Comparison of ENCODE assay signal across 24 cellular contexts in the genomic region with DNA sequence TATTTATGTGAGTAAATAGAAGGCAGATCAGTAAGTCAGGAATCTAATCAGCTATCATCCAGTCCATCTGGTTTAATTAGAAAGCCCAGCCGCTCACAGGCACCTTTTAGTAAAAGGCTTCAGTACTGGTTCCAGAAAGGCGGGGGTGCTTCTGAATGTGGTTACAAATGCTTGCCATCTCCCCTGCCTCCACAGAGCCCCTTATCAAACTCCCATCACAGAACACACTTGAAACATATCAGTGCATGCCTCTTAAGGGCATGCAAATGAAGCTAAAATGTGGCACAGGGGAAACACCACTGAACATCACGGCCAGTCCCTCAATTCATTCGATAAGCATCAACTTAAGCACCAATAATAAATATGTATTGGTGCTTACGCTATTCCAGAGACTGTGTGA.
"Had no signal": no experiment of that assay in that cellular context is flagged by ENCODE, and none has a peak within 500 bp of the region (broad histone marks: within the 10 kb centered on the region; RNA-seq: fewer than 3 reads in every experiment).

No MANE protein-coding gene starts in this region.

- H3K27ac ChIP-seq: neural progenitor cell, ovary, parathyroid adenoma, psoas muscle, right lobe of liver, sigmoid colon, stomach, thoracic aorta, thyroid gland, tibial nerve, upper lobe of left lung had no signal

- H3K79me2 ChIP-seq: parathyroid adenoma had no signal

- H3K9ac ChIP-seq: neural progenitor cell, parathyroid adenoma had no signal

- H3K4me3 ChIP-seq: neural progenitor cell, ovary, psoas muscle, right lobe of liver, sigmoid colon, stomach, thoracic aorta, thyroid gland, tibial nerve, upper lobe of left lung had no signal

- H3K4me2 ChIP-seq: neural progenitor cell had no signal

- H3K27me3 ChIP-seq: neural progenitor cell, ovary, right lobe of liver, sigmoid colon, stomach, thyroid gland, tibial nerve, upper lobe of left lung had no signal

- H3K9me3 ChIP-seq: ovary, psoas muscle, right lobe of liver, sigmoid colon, stomach, thoracic aorta, thyroid gland, tibial nerve, upper lobe of left lung had no signal

- ATAC-seq: natural killer cell; psoas muscle; right cardiac atrium; right lobe of liver; stimulated activated effector memory CD8-positive, alpha-beta T cell treated with anti-CD3 and anti-CD28 coated beads, Interleukin-12 subunit alpha, Interleukin-12 subunit beta, amount 100 ng/mL, for 72 hours; stimulated activated naive B cell treated with anti-CD40 and anti-IgM and Interleukin-4, amounts not matched to agents 10 μg/mL and 1 μg/mL and 100 μg/mL, for 72 hours had no signal

- DNase-seq: natural killer cell; occipital lobe; ovary; posterior cingulate gyrus; psoas muscle; right cardiac atrium; right lobe of liver; sigmoid colon; small intestine; stimulated activated CD4-positive, alpha-beta T cell treated with anti-CD3 and anti-CD28 coated beads, Interleukin-15, amount 100 ng/mL, for 24 hours; stimulated activated CD4-positive, alpha-beta T cell treated with anti-CD3 and anti-CD28 coated beads, Interleukin-2, amount 100 ng/mL, for 24 hours; stimulated activated CD4-positive, alpha-beta T cell treated with anti-CD3 and anti-CD28 coated beads, Interleukin-2, amount 100 ng/mL, for 48 hours; stimulated activated CD4-positive, alpha-beta T cell treated with anti-CD3 and anti-CD28 coated beads, Interleukin-4, amount 100 ng/mL, for 24 hours; stimulated activated naive B cell treated with anti-CD40 and anti-IgM and Interleukin-4, amounts not matched to agents 10 μg/mL and 1 μg/mL and 100 μg/mL, for 72 hours; stimulated activated naive CD4-positive, alpha-beta T cell treated with Interleukin-2 at 50 U/mL for 16 hours; stomach; thyroid gland; trophoblast cell; upper lobe of left lung had no signal

- H2AFZ ChIP-seq: neural progenitor cell, parathyroid adenoma had no signal

- H3K4me1 ChIP-seq: neural progenitor cell, parathyroid adenoma, right lobe of liver, thyroid gland, tibial nerve, upper lobe of left lung had no signal

- H3K36me3 ChIP-seq: neural progenitor cell, ovary, right lobe of liver, sigmoid colon, stomach, thoracic aorta, thyroid gland, tibial nerve, upper lobe of left lung had no signal
